1 cellular context compared by ENCODE assay signal in the genomic region with DNA sequence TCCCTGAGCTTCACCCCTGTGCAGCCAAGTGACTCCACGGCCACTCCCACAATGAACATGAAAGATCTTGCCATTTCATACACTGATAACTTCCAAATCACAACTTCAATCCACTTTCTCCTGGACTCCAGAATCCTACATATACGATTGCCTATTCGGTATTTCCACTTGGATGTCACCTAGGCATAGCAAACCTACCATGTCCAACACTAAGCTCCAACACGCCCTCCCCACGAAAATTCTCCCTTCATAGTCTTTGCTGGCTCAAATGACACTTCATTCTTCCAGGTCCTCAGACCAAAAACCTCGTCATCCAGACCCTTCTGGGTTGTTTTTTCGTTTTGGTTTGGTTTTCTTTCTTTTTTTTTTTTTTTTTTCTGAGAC.
TF ChIP-seq lines count a peak whose summit lies in the region.

No MANE protein-coding gene starts in this region.

TF ChIP-seq in H1, 55 proteins besides CTCF, POLR2A, EP300 and RAD21:
- TF ChIP-seq BCL11A (IDR thresholded peaks at IDR 0.05; ENCODE audit: low read depth in 2 of 2, low read length in 2 of 2), result no peak
- TF ChIP-seq TAF1 (IDR thresholded peaks at IDR 0.05; ENCODE audit: low read depth, low read length), result no peak
- TF ChIP-seq, protein P1, sequence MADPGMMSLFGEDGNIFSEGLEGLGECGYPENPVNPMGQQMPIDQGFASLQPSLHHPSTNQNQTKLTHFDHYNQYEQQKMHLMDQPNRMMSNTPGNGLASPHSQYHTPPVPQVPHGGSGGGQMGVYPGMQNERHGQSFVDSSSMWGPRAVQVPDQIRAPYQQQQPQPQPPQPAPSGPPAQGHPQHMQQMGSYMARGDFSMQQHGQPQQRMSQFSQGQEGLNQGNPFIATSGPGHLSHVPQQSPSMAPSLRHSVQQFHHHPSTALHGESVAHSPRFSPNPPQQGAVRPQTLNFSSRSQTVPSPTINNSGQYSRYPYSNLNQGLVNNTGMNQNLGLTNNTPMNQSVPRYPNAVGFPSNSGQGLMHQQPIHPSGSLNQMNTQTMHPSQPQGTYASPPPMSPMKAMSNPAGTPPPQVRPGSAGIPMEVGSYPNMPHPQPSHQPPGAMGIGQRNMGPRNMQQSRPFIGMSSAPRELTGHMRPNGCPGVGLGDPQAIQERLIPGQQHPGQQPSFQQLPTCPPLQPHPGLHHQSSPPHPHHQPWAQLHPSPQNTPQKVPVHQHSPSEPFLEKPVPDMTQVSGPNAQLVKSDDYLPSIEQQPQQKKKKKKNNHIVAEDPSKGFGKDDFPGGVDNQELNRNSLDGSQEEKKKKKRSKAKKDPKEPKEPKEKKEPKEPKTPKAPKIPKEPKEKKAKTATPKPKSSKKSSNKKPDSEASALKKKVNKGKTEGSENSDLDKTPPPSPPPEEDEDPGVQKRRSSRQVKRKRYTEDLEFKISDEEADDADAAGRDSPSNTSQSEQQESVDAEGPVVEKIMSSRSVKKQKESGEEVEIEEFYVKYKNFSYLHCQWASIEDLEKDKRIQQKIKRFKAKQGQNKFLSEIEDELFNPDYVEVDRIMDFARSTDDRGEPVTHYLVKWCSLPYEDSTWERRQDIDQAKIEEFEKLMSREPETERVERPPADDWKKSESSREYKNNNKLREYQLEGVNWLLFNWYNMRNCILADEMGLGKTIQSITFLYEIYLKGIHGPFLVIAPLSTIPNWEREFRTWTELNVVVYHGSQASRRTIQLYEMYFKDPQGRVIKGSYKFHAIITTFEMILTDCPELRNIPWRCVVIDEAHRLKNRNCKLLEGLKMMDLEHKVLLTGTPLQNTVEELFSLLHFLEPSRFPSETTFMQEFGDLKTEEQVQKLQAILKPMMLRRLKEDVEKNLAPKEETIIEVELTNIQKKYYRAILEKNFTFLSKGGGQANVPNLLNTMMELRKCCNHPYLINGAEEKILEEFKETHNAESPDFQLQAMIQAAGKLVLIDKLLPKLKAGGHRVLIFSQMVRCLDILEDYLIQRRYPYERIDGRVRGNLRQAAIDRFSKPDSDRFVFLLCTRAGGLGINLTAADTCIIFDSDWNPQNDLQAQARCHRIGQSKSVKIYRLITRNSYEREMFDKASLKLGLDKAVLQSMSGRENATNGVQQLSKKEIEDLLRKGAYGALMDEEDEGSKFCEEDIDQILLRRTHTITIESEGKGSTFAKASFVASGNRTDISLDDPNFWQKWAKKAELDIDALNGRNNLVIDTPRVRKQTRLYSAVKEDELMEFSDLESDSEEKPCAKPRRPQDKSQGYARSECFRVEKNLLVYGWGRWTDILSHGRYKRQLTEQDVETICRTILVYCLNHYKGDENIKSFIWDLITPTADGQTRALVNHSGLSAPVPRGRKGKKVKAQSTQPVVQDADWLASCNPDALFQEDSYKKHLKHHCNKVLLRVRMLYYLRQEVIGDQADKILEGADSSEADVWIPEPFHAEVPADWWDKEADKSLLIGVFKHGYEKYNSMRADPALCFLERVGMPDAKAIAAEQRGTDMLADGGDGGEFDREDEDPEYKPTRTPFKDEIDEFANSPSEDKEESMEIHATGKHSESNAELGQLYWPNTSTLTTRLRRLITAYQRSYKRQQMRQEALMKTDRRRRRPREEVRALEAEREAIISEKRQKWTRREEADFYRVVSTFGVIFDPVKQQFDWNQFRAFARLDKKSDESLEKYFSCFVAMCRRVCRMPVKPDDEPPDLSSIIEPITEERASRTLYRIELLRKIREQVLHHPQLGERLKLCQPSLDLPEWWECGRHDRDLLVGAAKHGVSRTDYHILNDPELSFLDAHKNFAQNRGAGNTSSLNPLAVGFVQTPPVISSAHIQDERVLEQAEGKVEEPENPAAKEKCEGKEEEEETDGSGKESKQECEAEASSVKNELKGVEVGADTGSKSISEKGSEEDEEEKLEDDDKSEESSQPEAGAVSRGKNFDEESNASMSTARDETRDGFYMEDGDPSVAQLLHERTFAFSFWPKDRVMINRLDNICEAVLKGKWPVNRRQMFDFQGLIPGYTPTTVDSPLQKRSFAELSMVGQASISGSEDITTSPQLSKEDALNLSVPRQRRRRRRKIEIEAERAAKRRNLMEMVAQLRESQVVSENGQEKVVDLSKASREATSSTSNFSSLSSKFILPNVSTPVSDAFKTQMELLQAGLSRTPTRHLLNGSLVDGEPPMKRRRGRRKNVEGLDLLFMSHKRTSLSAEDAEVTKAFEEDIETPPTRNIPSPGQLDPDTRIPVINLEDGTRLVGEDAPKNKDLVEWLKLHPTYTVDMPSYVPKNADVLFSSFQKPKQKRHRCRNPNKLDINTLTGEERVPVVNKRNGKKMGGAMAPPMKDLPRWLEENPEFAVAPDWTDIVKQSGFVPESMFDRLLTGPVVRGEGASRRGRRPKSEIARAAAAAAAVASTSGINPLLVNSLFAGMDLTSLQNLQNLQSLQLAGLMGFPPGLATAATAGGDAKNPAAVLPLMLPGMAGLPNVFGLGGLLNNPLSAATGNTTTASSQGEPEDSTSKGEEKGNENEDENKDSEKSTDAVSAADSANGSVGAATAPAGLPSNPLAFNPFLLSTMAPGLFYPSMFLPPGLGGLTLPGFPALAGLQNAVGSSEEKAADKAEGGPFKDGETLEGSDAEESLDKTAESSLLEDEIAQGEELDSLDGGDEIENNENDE (IDR thresholded peaks at IDR 0.05; ENCODE audit: insufficient replicate concordance, low read length), result no peak
- no peak for TF ChIP-seq HDAC2 (IDR thresholded peaks at IDR 0.05; ENCODE audit: borderline replicate concordance in 1 of 2, low read depth in 2 of 2, low read length in 2 of 2)
TF ChIP-seq in H1: peak in this region for 0.
